29 cellular contexts compared by ENCODE assay signal in genomic region chr5:124090115-124090514, GRCh38.
"Had no signal": no experiment of that assay in that cellular context is flagged by ENCODE, and none has a peak within 500 bp of the region (broad histone marks: within the 10 kb centered on the region; RNA-seq: fewer than 3 reads in every experiment).

No MANE protein-coding gene starts in this region.

- H3K27me3 ChIP-seq: left lung, pancreas, suprapubic skin, tibial artery, upper lobe of right lung had no signal

- H3K36me3 Mint-ChIP-seq: naive B cell, natural killer cell had no signal

- H3K4me3 ChIP-seq: left lung, lower lobe of right lung, pancreas, prostate gland, skin epidermis, suprapubic skin, thoracic aorta, tibial artery, upper lobe of right lung had no signal

- H3K27ac Mint-ChIP-seq: naive B cell; natural killer cell; nephron progenitor cell; stimulated activated naive CD8-positive, alpha-beta T cell treated with anti-CD3 and anti-CD28 coated beads, Interleukin-15, Interleukin-2, amounts not matched to agents 100 ng/mL and 50 ng/mL, for 24 hours had no signal

- H3K36me3 ChIP-seq: left lung, lower lobe of right lung, pancreas, prostate gland, suprapubic skin, thoracic aorta, tibial artery, upper lobe of right lung had no signal

- DNase-seq: hippocampal formation; kidney glomerular epithelial cell; left cardiac atrium; left lung; lower lobe of right lung; mammary epithelial cell; mesenchymal stem cell; naive B cell; natural killer cell; nephron progenitor cell; nucleus accumbens; pancreas; posterior cingulate gyrus; retina; right cardiac atrium; stimulated activated CD4-positive, alpha-beta T cell treated with anti-CD3 and anti-CD28 coated beads, Interleukin-12 subunit alpha, Interleukin-12 subunit beta, amount 100 ng/mL, for 4 hours; stimulated activated CD4-positive, alpha-beta T cell treated with anti-CD3 and anti-CD28 coated beads, Interleukin-15, amount 100 ng/mL, for 24 hours; stimulated activated CD4-positive, alpha-beta T cell treated with anti-CD3 and anti-CD28 coated beads, Interleukin-2, amount 100 ng/mL, for 24 hours; stimulated activated CD4-positive, alpha-beta T cell treated with anti-CD3 and anti-CD28 coated beads, Interleukin-4, amount 100 ng/mL, for 1 hour; stimulated activated naive CD4-positive, alpha-beta T cell; tibial artery; trophoblast cell; upper lobe of right lung had no signal

- H3K27me3 Mint-ChIP-seq: naive B cell; stimulated activated naive CD8-positive, alpha-beta T cell treated with anti-CD3 and anti-CD28 coated beads, Interleukin-15, Interleukin-2, amounts not matched to agents 100 ng/mL and 50 ng/mL, for 24 hours had no signal

- H3K27ac ChIP-seq: left lung, lower lobe of right lung, pancreas, prostate gland, skin epidermis, suprapubic skin, thoracic aorta, tibial artery, upper lobe of right lung had no signal

- H3K9me3 ChIP-seq: left lung, pancreas, prostate gland, thoracic aorta, tibial artery, upper lobe of right lung had no signal

- H3K4me1 ChIP-seq: left lung, lower lobe of right lung, prostate gland, suprapubic skin, tibial artery, upper lobe of right lung had no signal

- H3K4me1 Mint-ChIP-seq: naive B cell, natural killer cell had no signal

- H3K4me3 Mint-ChIP-seq: naive B cell; natural killer cell; nephron progenitor cell; stimulated activated naive CD8-positive, alpha-beta T cell treated with anti-CD3 and anti-CD28 coated beads, Interleukin-15, Interleukin-2, amounts not matched to agents 100 ng/mL and 50 ng/mL, for 24 hours had no signal

- ATAC-seq: left cardiac atrium, left lung, lower lobe of right lung, natural killer cell, pancreas, right cardiac atrium, sciatic nerve, upper lobe of right lung had no signal
